Comparison of ENCODE assay signal across 8 cellular contexts in genomic region chr22:41403532-41404318, GRCh38. TPM values are rescaled to one million over a fixed set of nuclear protein-coding genes. Genes with fewer than 3 reads are reported as not detected.
DNase-seq lines count a peak whose midpoint lies in the region; ATAC-seq, FAIRE-seq and TF ChIP-seq lines count a peak whose summit lies in the region.

No MANE protein-coding gene starts in this region.

- H3K4me1 ChIP-seq in GM23248 (ENCODE audit: insufficient read depth) (peaks cover 12% of the 10 kb centered on the region), heart left ventricle (peaks cover 0 to 30% (median 17%) of the 10 kb centered on the region in 12 donors)

- peak overlapping the region; percentile 47 for H2AFZ ChIP-seq in GM23248

- H3K27ac ChIP-seq in GM23248 = no peak overlapping the region
- peak overlapping the region in 9 of 12 donors; percentile 1 to 91 (median 69) for H3K27ac ChIP-seq in heart left ventricle

- in situ Hi-C loops in GM23248 (cut with MboI) = loop anchor here (10.0 kb wide), 1 partner anchor 111 kb away; no protein-coding TSS in a partner anchor

- no peaks in the 10 kb centered on the region for H3F3A ChIP-seq in GM23248 (ENCODE audit: insufficient read depth)

- FAIRE-seq in urothelium cell line (lab: Jason Lieb, UNC) = peak; percentile 99

- H3K79me2 ChIP-seq in GM23248 (ENCODE audit: insufficient read depth) = no peaks in the 10 kb centered on the region

- H3K4me3 ChIP-seq in GM23248 (no peak overlapping the region), heart left ventricle (peak overlapping the region in 1 of 12 donors; percentile 3)

- H3K36me3 ChIP-seq in GM23248 (ENCODE audit: low read depth) (no peaks in the 10 kb centered on the region), heart left ventricle (peaks cover 0 to 10% (median 3%) of the 10 kb centered on the region in 9 donors)

- no peaks in the 10 kb centered on the region for H3K27me3 ChIP-seq in GM23248 (replicated peaks; ENCODE audit: insufficient read depth)
- H3K27me3 ChIP-seq in heart left ventricle = no peaks in the 10 kb centered on the region

- H3K9me2 ChIP-seq in GM23248 (ENCODE audit: insufficient read depth) = no peaks in the 10 kb centered on the region

- 14% methylated on average over 18 of the region's 18 CpGs for WGBS in GM23248 (ENCODE audit: low coverage in 1 of 2, low lambda C conversion rate in 2 of 2, missing lambda C conversion rate in 2 of 2), 2 experiments
- WGBS in heart left ventricle, 4 donors = 10 to 15% (median 12%) methylated on average over 16 to 18 of the region's 18 CpGs

- peak; percentile 87 to 93 (median 88) for ATAC-seq in heart left ventricle

- no peak overlapping the region for H3K9ac ChIP-seq in GM23248

- no peaks in the 10 kb centered on the region for H4K20me1 ChIP-seq in GM23248 (ENCODE audit: insufficient read depth)

- H3K4me2 ChIP-seq in GM23248 (ENCODE audit: unreplicated experiment) = no peak overlapping the region

- intact Hi-C loops in heart left ventricle (cut with DNase I) = loop anchor here (1.0 to 5.0 kb wide), 9 partner anchors 64 to 194 kb away; partner anchors contain the start of genes ACO2 (in 1 of the 10) and PHF5A (in 1 of the 10)

- peak; percentile 92 to 98 (median 96) for TF ChIP-seq CTCF in heart left ventricle (IDR thresholded peaks at IDR 0.05)

- no peaks in the 10 kb centered on the region for H3K9me3 ChIP-seq in GM23248 (ENCODE audit: low read depth)
- H3K9me3 ChIP-seq in heart left ventricle = no peaks in the 10 kb centered on the region

- DNase-seq in DMS114 treated with DMSO at 0.1 percent for 48 hours (lab: John Stamatoyannopoulos, UW; ENCODE audit: unreplicated experiment) (peak; percentile 60), GM23248 (peak; percentile 92), NCI-H1436 (lab: John Stamatoyannopoulos, UW) (peak; percentile 88), T-helper 2 cell (peak; percentile 50 to 91 (median 70)), amniotic epithelial cell (ENCODE audit: low read depth) (peak; percentile 94), heart left ventricle (peak; percentile 88 to 98 (median 93)), pulmonary artery endothelial cell (ENCODE audit: low read depth, low spot score) (peak; percentile 47), urothelium cell line (ENCODE audit: low spot score) (peak; percentile 97)

- peak in 1 of 2 donors; percentile 35 for TF ChIP-seq POLR2A in heart left ventricle (IDR thresholded peaks at IDR 0.05)

RNA-seq across cellular contexts. Expression of gene TEF, which starts 22.0 kb away (rescaled TPM):
- 4.2 and 4.6 TPM in 2 replicates for total RNA-seq in GM23248 (2014; rRNA removed; shearing (Covaris generic))
- polyA plus RNA-seq in GM23248 (2016; fragmentation: Nextera tagmentation; extraction: Ambion mirVana) = 2.2 and 2.8 TPM in 2 replicates
- 10 to 100 TPM in 8 of 9 donors, 1 to 10 TPM in 1; 7.2 to 35.3 (median 19.6) TPM for total RNA-seq in heart left ventricle
- polyA plus RNA-seq in heart left ventricle = 10 to 100 TPM in 1 of 2 donors, 1 to 10 TPM in 1; 9.9 to 15.8 TPM
- 2.7 and 4.0 TPM in 2 replicates for total RNA-seq in pulmonary artery endothelial cell

RNA-seq across cellular contexts. Expression of gene TOB2, which starts 42.9 kb away (rescaled TPM):
- 29.0 and 35.7 TPM in 2 replicates for total RNA-seq in GM23248 (2014; rRNA removed; shearing (Covaris generic))
- polyA plus RNA-seq in GM23248 (2016; fragmentation: Nextera tagmentation; extraction: Ambion mirVana) (29.6 and 31.1 TPM in 2 replicates), heart left ventricle (10 to 100 TPM; 29.6 to 44.9 TPM)
- total RNA-seq in heart left ventricle (10 to 100 TPM; 29.0 to 74.5 (median 46.1) TPM), pulmonary artery endothelial cell (17.1 and 25.4 TPM in 2 replicates)

Comparison
In these comparisons a context has a peak if more than half of its experiments do, and no peak if none do; other contexts are left out.
1. DNase-seq: peak in every context shown above with its lines; median percentile 97 in urothelium cell line; 94 in amniotic epithelial cell; 93 in heart left ventricle; 92 in GM23248; 88 in NCI-H1436; 70 in T-helper 2 cell; 60 in DMS114 treated with DMSO at 0.1 percent for 48 hours; 47 in pulmonary artery endothelial cell.